Comparison of ENCODE assay signal across 9 cellular contexts in the genomic region with DNA sequence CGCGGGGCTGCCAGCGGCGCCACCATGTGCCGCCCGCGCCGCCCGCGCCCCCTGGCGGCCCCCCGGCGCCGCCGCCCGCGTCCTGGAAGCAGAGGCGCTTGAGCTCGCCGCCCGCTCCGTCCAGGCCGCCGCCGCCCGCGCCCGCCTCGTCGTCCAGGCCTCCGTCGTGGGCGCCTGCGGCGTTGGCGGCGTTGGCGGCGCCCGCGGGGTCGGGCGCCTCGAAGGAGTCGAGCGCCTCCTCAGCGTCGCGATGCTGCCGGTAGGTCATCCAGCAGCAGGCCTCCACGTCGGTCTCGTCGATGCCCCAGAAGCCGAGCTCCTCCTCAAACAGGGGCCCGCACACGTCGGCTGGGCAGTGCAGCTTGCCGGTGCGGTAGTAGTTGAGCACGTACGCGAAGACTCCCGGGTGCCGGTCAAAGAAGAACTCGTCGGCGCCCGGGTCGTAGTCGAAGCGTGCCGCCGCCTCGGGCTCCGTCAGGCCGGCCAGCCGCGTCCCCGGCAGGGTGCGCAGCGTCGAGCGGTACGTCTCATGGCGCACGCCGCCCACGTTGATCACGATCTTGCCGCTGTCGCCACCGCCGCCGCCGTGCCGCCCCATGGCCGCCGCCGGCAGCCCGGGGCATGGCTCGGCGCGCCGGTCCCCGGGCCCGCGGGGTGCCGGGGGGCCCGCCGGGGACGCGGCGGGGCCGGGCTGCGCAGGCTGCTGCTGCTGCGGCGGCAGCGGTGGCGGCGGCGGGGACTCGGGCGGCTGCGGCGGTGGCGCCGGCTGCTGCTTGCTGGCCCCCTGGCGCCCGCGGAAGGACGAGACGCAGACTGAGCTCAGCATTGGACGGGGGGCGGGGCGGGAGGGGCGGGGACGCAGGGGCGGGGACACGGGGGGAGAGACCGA. TPM values are rescaled to one million over a fixed set of nuclear protein-coding genes. Genes with fewer than 3 reads are reported as not detected.
A peak's percentile ranks its signal among the peaks of the same experiment; 100 is the strongest.
DNase-seq lines count a peak whose midpoint lies in the region; ATAC-seq and TF ChIP-seq lines count a peak whose summit lies in the region.
"Had no signal": no experiment of that assay in that cellular context is flagged by ENCODE, and none has a peak within 500 bp of the region (broad histone marks: within the 10 kb centered on the region; RNA-seq: fewer than 3 reads in every experiment).

No MANE protein-coding gene starts in this region.

- in situ Hi-C loops in KBM-7 (cut with MboI; ENCODE audit: low pct_unique_long_range_greater_than_20kb, low sequenced_read_pairs) = no loop called here

- peaks cover 3 to 4% of the 10 kb centered on the region in 2 donors for H3K9me3 Mint-ChIP-seq in natural killer cell
- H3K9me3 Mint-ChIP-seq in CD8-positive, alpha-beta T cell = peaks cover 7% of the 10 kb centered on the region

- POLR2A ChIA-PET in CD8-positive, alpha-beta T cell (lab: Charles Lee) = no interaction called here

- peak overlapping the region; percentile 49 for H3K4me3 ChIP-seq in HUES64 (ENCODE audit: low read length)
- H3K4me3 ChIP-seq in CD8-positive, alpha-beta T cell (ENCODE audit: low read depth, low read length) = no peak overlapping the region
- H3K4me3 ChIP-seq: SJSA1 had no signal

- DNase-seq in astrocyte of the hippocampus (ENCODE audit: low read depth, low spot score) (peak; percentile 27), natural killer cell (peak; percentile 61), COLO829 (ENCODE audit: low spot score) (no peak), KBM-7 (no peak)
- DNase-seq in CD8-positive, alpha-beta T cell = no peak

- H3K9ac ChIP-seq in ES-I3 (ENCODE audit: low read depth, low read length) = peak overlapping the region; percentile 48; the same call in 1 of the 2 replicates
- 0 out of 2 replicates have a peak overlapping the region, but pooled peaks have one; percentile 23 for H3K9ac ChIP-seq in HUES64 (ENCODE audit: low read depth, low read length)

- intact Hi-C loops in natural killer cell (cut with micrococcal nuclease) = no loop called here
- intact Hi-C loops in CD8-positive, alpha-beta T cell (cut with DNase I, micrococcal nuclease) = no loop called here

- H3K27ac Mint-ChIP-seq in natural killer cell = no peak overlapping the region
- no peak overlapping the region for H3K27ac Mint-ChIP-seq in CD8-positive, alpha-beta T cell

- H3K27me3 Mint-ChIP-seq in natural killer cell (ENCODE audit: low read depth in 2 of 2) = peaks cover 44 to 67% of the 10 kb centered on the region in 2 donors
- H3K27me3 Mint-ChIP-seq in CD8-positive, alpha-beta T cell (ENCODE audit: low read depth) = peaks cover 65% of the 10 kb centered on the region

- H3K4me3 Mint-ChIP-seq in natural killer cell = peak overlapping the region; percentile 82
- no peak overlapping the region for H3K4me3 Mint-ChIP-seq in CD8-positive, alpha-beta T cell

- H3K36me3 Mint-ChIP-seq in natural killer cell = peaks cover 22% of the 10 kb centered on the region
- H3K36me3 Mint-ChIP-seq in CD8-positive, alpha-beta T cell = no peaks in the 10 kb centered on the region

- no peak for TF ChIP-seq CTCF in natural killer cell (IDR thresholded peaks at IDR 0.05)
- no peak for TF ChIP-seq CTCF in CD8-positive, alpha-beta T cell (IDR thresholded peaks at IDR 0.05)

- H3K4me1 ChIP-seq in ES-I3 (ENCODE audit: insufficient read depth, low read length) = peaks cover 16% of the 10 kb centered on the region
- H3K4me1 ChIP-seq in HUES64 (ENCODE audit: insufficient read depth, low read length) = no peaks in the 10 kb centered on the region
- H3K4me1 ChIP-seq in CD8-positive, alpha-beta T cell (ENCODE audit: insufficient read depth, low read length) = peaks cover 51% of the 10 kb centered on the region

- H3K27me3 ChIP-seq in HUES64 (ENCODE audit: insufficient read depth, low read length) = peaks cover 19% of the 10 kb centered on the region
- peaks cover 45% of the 10 kb centered on the region for H3K27me3 ChIP-seq in CD8-positive, alpha-beta T cell (ENCODE audit: insufficient read depth, low read length)

- peaks cover 41 to 63% of the 10 kb centered on the region in 2 donors for H3K4me1 Mint-ChIP-seq in natural killer cell
- H3K4me1 Mint-ChIP-seq in CD8-positive, alpha-beta T cell (ENCODE audit: low read depth) = peaks cover 52% of the 10 kb centered on the region

- CTCF ChIA-PET in CD8-positive, alpha-beta T cell (lab: Charles Lee) = no interaction called here

- H3K27ac ChIP-seq in HUES64 (ENCODE audit: low read depth, low read length) = no peak overlapping the region
- H3K27ac ChIP-seq in CD8-positive, alpha-beta T cell (ENCODE audit: low read depth, low read length) = no peak overlapping the region
- H3K27ac ChIP-seq: SJSA1 had no signal

- WGBS in HUES64 = 52% methylated on average over 141 of the region's 141 CpGs

- H3K9me3 ChIP-seq in ES-I3 (ENCODE audit: control insufficient read depth, insufficient read depth, low read length) = no peaks in the 10 kb centered on the region
- H3K9me3 ChIP-seq in HUES64 (ENCODE audit: insufficient read depth, low read depth, low read length) = 0 out of 2 replicates have a peak, but pooled peaks cover 13% of the 10 kb centered on the region
- H3K9me3 ChIP-seq in CD8-positive, alpha-beta T cell (ENCODE audit: low read length) = no peaks in the 10 kb centered on the region

- H3K36me3 ChIP-seq in ES-I3 (ENCODE audit: insufficient read depth, low read length) (no peaks in the 10 kb centered on the region), HUES64 (ENCODE audit: insufficient read depth, low read length) (0 out of 2 replicates have a peak, but pooled peaks cover 1% of the 10 kb centered on the region)
- no peaks in the 10 kb centered on the region for H3K36me3 ChIP-seq in CD8-positive, alpha-beta T cell (ENCODE audit: insufficient read depth, low read length)
- H3K36me3 ChIP-seq: SJSA1 had no signal

- ATAC-seq in GM19452 (IDR thresholded peaks at IDR 0.05; ENCODE audit: unreplicated experiment) (peak; percentile 7), natural killer cell (no peak)
- no peak for ATAC-seq in CD8-positive, alpha-beta T cell

RNA-seq across cellular contexts. Expression of a gene that starts 0.7 kb away (rescaled TPM):
- 2.2 TPM for polyA plus RNA-seq in HUES64 (2013, experiment 1 of 2)
- polyA plus RNA-seq in HUES64 (2013, experiment 2 of 2) = 2.5 TPM
- 1 to 10 TPM in 1 of 3 donors, under 1 TPM in 2; 0.57 to 3.2 (median 0.68) TPM for total RNA-seq in natural killer cell
- total RNA-seq in CD8-positive, alpha-beta T cell = under 1 TPM; 0.08 to 0.39 TPM
- total RNA-seq: SJSA1 had no signal

RNA-seq across cellular contexts. Expression of a gene that starts 36.9 kb away (rescaled TPM):
- polyA plus RNA-seq in HUES64 (2013, experiment 1 of 2) = not detected
- not detected for polyA plus RNA-seq in HUES64 (2013, experiment 2 of 2)
- total RNA-seq in natural killer cell = 1 to 10 TPM in 1 of 3 donors, under 1 TPM in 2; 0.94 to 1.3 (median 0.95) TPM
- under 1 TPM in 1 of 2 experiments, not detected in 1; 1.00 TPM for total RNA-seq in CD8-positive, alpha-beta T cell
- total RNA-seq: SJSA1 had no signal

RNA-seq across cellular contexts. Expression of a gene that starts 47.8 kb away (rescaled TPM):
- 22.2 TPM for polyA plus RNA-seq in HUES64 (2013, experiment 1 of 2)
- polyA plus RNA-seq in HUES64 (2013, experiment 2 of 2) = 22.1 TPM
- total RNA-seq in natural killer cell = 100 to 1,000 TPM; 185 to 217 (median 211) TPM
- total RNA-seq in CD8-positive, alpha-beta T cell = 100 to 1,000 TPM; 320 to 327 TPM

RNA-seq across cellular contexts. Expression of a gene that starts 55.6 kb away (rescaled TPM):
- polyA plus RNA-seq in HUES64 (2013, experiment 1 of 2) = 71.8 TPM
- 72.6 TPM for polyA plus RNA-seq in HUES64 (2013, experiment 2 of 2)
- total RNA-seq in natural killer cell = 10 to 100 TPM; 26.1 to 32.0 (median 30.2) TPM
- 10 to 100 TPM; 19.4 to 21.8 TPM for total RNA-seq in CD8-positive, alpha-beta T cell

Comparison
In these comparisons a context has a peak if more than half of its experiments do, and no peak if none do; other contexts are left out.
1. DNase-seq: peak in astrocyte of the hippocampus (single experiment) and natural killer cell (single experiment); none in CD8-positive, alpha-beta T cell (0 of 7), COLO829 (single experiment) and KBM-7 (single experiment).